In the genomic region with DNA sequence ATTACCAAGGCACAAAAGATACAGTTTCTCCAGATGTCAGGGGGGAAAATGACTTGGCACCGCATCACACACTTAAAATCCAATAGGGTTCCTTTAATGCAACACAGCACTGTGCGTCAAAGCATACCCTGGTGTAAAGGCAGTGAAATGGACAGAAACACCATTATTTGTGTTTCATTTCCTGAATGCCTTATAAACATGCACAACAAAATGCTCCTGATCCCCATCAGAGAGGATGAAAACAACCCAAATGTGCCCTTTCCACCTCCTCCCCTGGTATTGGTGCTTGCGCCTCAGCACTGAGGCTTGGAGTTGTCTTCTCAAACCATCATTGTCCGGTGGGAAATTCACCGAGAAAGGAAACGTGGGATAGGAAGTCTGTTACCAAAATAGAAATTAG, we compare ENCODE assay signal across 8 cellular contexts. TPM values are rescaled to one million over a fixed set of nuclear protein-coding genes. Genes with fewer than 3 reads are reported as not detected.
DNase-seq lines count a peak whose midpoint lies in the region; ATAC-seq and TF ChIP-seq lines count a peak whose summit lies in the region.

No MANE protein-coding gene starts in this region.

- H3K36me3 Mint-ChIP-seq in Caco-2 (ENCODE audit: insufficient read depth, unreplicated experiment), result peaks cover 5% of the 10 kb centered on the region
- H3K36me3 Mint-ChIP-seq in activated T-helper 17 cell treated with anti-CD3 and anti-CD28 coated beads, Interleukin-2, amount 50 U/mL, for 72 hours (ENCODE audit: low read depth), result peaks cover 30% of the 10 kb centered on the region
- no peaks in the 10 kb centered on the region for H3K36me3 Mint-ChIP-seq in glutamatergic neuron (ENCODE audit: unreplicated experiment)

- H3K4me1 ChIP-seq in Caco-2 (peaks cover 4% of the 10 kb centered on the region), HUES64 (ENCODE audit: insufficient read depth, low read length) (peaks cover 16% of the 10 kb centered on the region), rectal smooth muscle tissue (ENCODE audit: control insufficient read depth, insufficient read depth, low read length) (peaks cover 15% of the 10 kb centered on the region)

- TSS peak; percentile 60 for BruUV-seq in Caco-2 (replicated peaks; lab: Mats Ljungman, UMichigan)

- H3K27me3 ChIP-seq in Caco-2 (replicated peaks; ENCODE audit: control insufficient read depth, insufficient read depth, low read length) (no peaks in the 10 kb centered on the region), HUES64 (ENCODE audit: insufficient read depth, low read length) (no peaks in the 10 kb centered on the region), rectal smooth muscle tissue (ENCODE audit: control insufficient read depth, insufficient read depth, low read length) (no peaks in the 10 kb centered on the region)

- CTCF ChIA-PET in Caco-2 (lab: Charles Lee), result no interaction called here

- ATAC-seq in activated T-helper 17 cell treated with anti-CD3 and anti-CD28 coated beads, Interleukin-2, amount 50 U/mL, for 72 hours (replicated peaks), result no peak
- ATAC-seq in HG02759 (IDR thresholded peaks at IDR 0.05; ENCODE audit: unreplicated experiment), result no peak

- H3K36me3 ChIP-seq in Caco-2 (ENCODE audit: control insufficient read depth, insufficient read depth, low read length) (no peaks in the 10 kb centered on the region), HUES64 (ENCODE audit: insufficient read depth, low read length) (no peaks in the 10 kb centered on the region), rectal smooth muscle tissue (ENCODE audit: control insufficient read depth, insufficient read depth, low read length) (no peaks in the 10 kb centered on the region)

- H3K9ac ChIP-seq in HUES64 (ENCODE audit: low read depth, low read length) (peak overlapping the region; percentile 82), rectal smooth muscle tissue (ENCODE audit: low read length) (peak overlapping the region; percentile 98)

- WGBS in HUES64, result 15% methylated on average over 4 of the region's 6 CpGs

- DNase-seq in Caco-2, result no peak
- no peak for DNase-seq in glutamatergic neuron
- no peak for DNase-seq in epidermal melanocyte (ENCODE audit: insufficient read length, low spot score)
- DNase-seq in NK-92 treated with Interleukin-12 subunit alpha and Interleukin-12 subunit beta, amount 100 ng/mL, for 24 hours (lab: John Stamatoyannopoulos, UW), result no peak

- POLR2A ChIA-PET in Caco-2 (lab: Charles Lee), result no interaction called here

- H3K4me3 ChIP-seq in Caco-2 (ENCODE audit: low read depth, low read length) (peak overlapping the region; percentile 79), HUES64 (ENCODE audit: low read length) (peak overlapping the region; percentile 81), rectal smooth muscle tissue (ENCODE audit: low read length) (peak overlapping the region; percentile 89)

- H3K27ac Mint-ChIP-seq in Caco-2 (ENCODE audit: unreplicated experiment) (peak overlapping the region; percentile 96), glutamatergic neuron (ENCODE audit: unreplicated experiment) (peak overlapping the region; percentile 91)
- peak overlapping the region; percentile 99 for H3K27ac Mint-ChIP-seq in activated T-helper 17 cell treated with anti-CD3 and anti-CD28 coated beads, Interleukin-2, amount 50 U/mL, for 72 hours

- H3K9me3 Mint-ChIP-seq in Caco-2 (ENCODE audit: unreplicated experiment) (peaks cover 2% of the 10 kb centered on the region), glutamatergic neuron (ENCODE audit: unreplicated experiment) (no peaks in the 10 kb centered on the region)
- H3K9me3 Mint-ChIP-seq in activated T-helper 17 cell treated with anti-CD3 and anti-CD28 coated beads, Interleukin-2, amount 50 U/mL, for 72 hours, result no peaks in the 10 kb centered on the region

- TF ChIP-seq CTCF in Caco-2 (IDR thresholded peaks at IDR 0.05; ENCODE audit: insufficient read depth in 1 of 2, low read depth in 1 of 2, low read length in 1 of 2, severe bottlenecking in 1 of 2, unreplicated experiment in 1 of 2) (no peak), glutamatergic neuron (IDR thresholded peaks at IDR 0.05; ENCODE audit: partially characterized antibody, unreplicated experiment) (no peak)

- H3K27me3 Mint-ChIP-seq in Caco-2 (ENCODE audit: insufficient read depth, unreplicated experiment) (no peaks in the 10 kb centered on the region), glutamatergic neuron (ENCODE audit: unreplicated experiment) (peaks cover 5% of the 10 kb centered on the region)
- H3K27me3 Mint-ChIP-seq in activated T-helper 17 cell treated with anti-CD3 and anti-CD28 coated beads, Interleukin-2, amount 50 U/mL, for 72 hours, result no peaks in the 10 kb centered on the region

- H3K27ac ChIP-seq in HUES64 (ENCODE audit: low read depth, low read length) (peak overlapping the region; percentile 73; the same call in 1 of the 2 replicates), rectal smooth muscle tissue (ENCODE audit: low read depth, low read length) (peak overlapping the region; percentile 96)

- H3K4me3 Mint-ChIP-seq in Caco-2 (ENCODE audit: unreplicated experiment) (peak overlapping the region; percentile 99), glutamatergic neuron (ENCODE audit: unreplicated experiment) (peak overlapping the region; percentile 94)
- peak overlapping the region; percentile 97 for H3K4me3 Mint-ChIP-seq in activated T-helper 17 cell treated with anti-CD3 and anti-CD28 coated beads, Interleukin-2, amount 50 U/mL, for 72 hours

- H3K4me1 Mint-ChIP-seq in Caco-2 (ENCODE audit: low read depth, unreplicated experiment), result peaks cover 26% of the 10 kb centered on the region
- H3K4me1 Mint-ChIP-seq in activated T-helper 17 cell treated with anti-CD3 and anti-CD28 coated beads, Interleukin-2, amount 50 U/mL, for 72 hours, result peaks cover 32% of the 10 kb centered on the region
- H3K4me1 Mint-ChIP-seq in glutamatergic neuron (ENCODE audit: low read depth, unreplicated experiment), result peaks cover 16% of the 10 kb centered on the region

- intact Hi-C loops in Caco-2 (cut with micrococcal nuclease; ENCODE audit: unreplicated experiment), result no loop called here

- H3K9me3 ChIP-seq in Caco-2, result no peaks in the 10 kb centered on the region
- no peaks in the 10 kb centered on the region for H3K9me3 ChIP-seq in HUES64 (ENCODE audit: insufficient read depth, low read depth, low read length)

RNA-seq across cellular contexts. Expression of a gene that starts 0.8 kb away (rescaled TPM):
- total RNA-seq in Caco-2 (2022), result 92.6 and 104 TPM in 2 replicates
- polyA plus RNA-seq in HUES64 (2013, experiment 1 of 2), result 51.7 TPM
- polyA plus RNA-seq in HUES64 (2013, experiment 2 of 2), result 54.0 TPM
- 100 to 1,000 TPM; 122 to 146 TPM for total RNA-seq in activated T-helper 17 cell treated with anti-CD3 and anti-CD28 coated beads, Interleukin-2, amount 50 U/mL, for 72 hours
- total RNA-seq in glutamatergic neuron (ENCODE audit: unreplicated experiment), result 94.6 TPM

RNA-seq across cellular contexts. Expression of a gene that starts 20.9 kb away (rescaled TPM):
- total RNA-seq in Caco-2 (2022), result 0.39 TPM in 1 of 2 replicates, not detected in the other
- polyA plus RNA-seq in HUES64 (2013, experiment 1 of 2), result 2.8 TPM
- 4.5 TPM for polyA plus RNA-seq in HUES64 (2013, experiment 2 of 2)
- total RNA-seq in activated T-helper 17 cell treated with anti-CD3 and anti-CD28 coated beads, Interleukin-2, amount 50 U/mL, for 72 hours, result under 1 TPM; 0.30 to 0.53 TPM
- total RNA-seq in glutamatergic neuron (ENCODE audit: unreplicated experiment), result 7.6 TPM
